8 cellular contexts compared by ENCODE assay signal in genomic region chr4:173468314-173468713, GRCh38.
"Had no signal": no experiment of that assay in that cellular context is flagged by ENCODE, and none has a peak within 500 bp of the region (broad histone marks: within the 10 kb centered on the region; RNA-seq: fewer than 3 reads in every experiment).

No MANE protein-coding gene starts in this region.

- H3K4me3 Mint-ChIP-seq: HFFc6 had no signal

- H3K9me3 Mint-ChIP-seq: HFFc6 had no signal

- H3K36me3 ChIP-seq: HAP-1 had no signal

- H3K9me3 ChIP-seq: HAP-1 had no signal

- ATAC-seq: HCT116 had no signal

- DNase-seq: GM23248, GOT3, H7, HFFc6, IMR-90 had no signal

- H3K27ac ChIP-seq: GM23248, HL-60 had no signal

- H3K4me3 ChIP-seq: GM23248, HAP-1 had no signal

- H3K4me1 ChIP-seq: HAP-1 had no signal

- H3K27ac Mint-ChIP-seq: HFFc6 had no signal
